In the genomic region with DNA sequence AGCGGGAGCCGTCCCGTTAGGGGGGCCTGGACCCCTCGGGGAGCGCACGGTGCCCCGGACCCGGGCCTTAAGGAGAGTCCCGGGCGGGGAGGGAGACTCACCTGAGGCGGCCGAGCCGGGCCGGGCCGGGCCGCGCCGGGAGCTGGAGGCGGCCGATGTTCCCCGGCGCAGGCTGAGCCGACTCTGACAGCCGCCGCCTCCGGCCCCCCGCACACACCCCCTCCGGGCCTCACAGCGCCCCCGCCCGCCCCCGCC, we compare ENCODE assay signal across 8 cellular contexts. TPM values are rescaled to one million over a fixed set of nuclear protein-coding genes. Genes with fewer than 3 reads are reported as not detected.
DNase-seq lines count a peak whose midpoint lies in the region; ATAC-seq, FAIRE-seq and TF ChIP-seq lines count a peak whose summit lies in the region.

A gene (minus strand): TSS at position 188 of the 255 bp plus-strand sequence. CDS start 1,656 bp downstream, outside the sequence.

- TF ChIP-seq CTCF in IMR-90 (conservative IDR thresholded peaks at IDR 0.05; ENCODE audit: low read depth, low read length) (no peak), body of pancreas (IDR thresholded peaks at IDR 0.05) (no peak), HepG2 (CRISPR knock-in tag; IDR thresholded peaks at IDR 0.05) (no peak)

- H3K27ac ChIP-seq in IMR-90 (ENCODE audit: insufficient read depth, low read length) (no peak within 1 kb of the TSS), body of pancreas (peak within 1 kb of the TSS in 2 of 4 donors; percentile 26 to 44), HepG2 (ENCODE audit: extremely low read length, insufficient read depth, low read length) (no peak within 1 kb of the TSS), temporal lobe (ENCODE audit: low read depth, low read length) (peak within 1 kb of the TSS; percentile 51)

- peak within 1 kb of the TSS; percentile 47; the same call in 1 of the 2 replicates for H3K4me2 ChIP-seq in IMR-90 (ENCODE audit: low read depth, low read length)
- H3K4me2 ChIP-seq in HepG2 (ENCODE audit: low read depth, low read length) = peak within 1 kb of the TSS; percentile 73

- intact Hi-C loops in IMR-90 (cut with micrococcal nuclease) (no loop called here), body of pancreas (cut with DNase I) (loop anchor here (2.0 kb wide), 1 partner anchor 161 kb away; no protein-coding TSS in a partner anchor), HepG2 (cut with micrococcal nuclease; ENCODE audit: unreplicated experiment) (loop anchor here (5.0 kb wide), 1 partner anchor 182 kb away; no protein-coding TSS in a partner anchor)

- no peak within 1 kb of the TSS for H3K18ac ChIP-seq in IMR-90 (ENCODE audit: low read depth, low read length)

- no peaks in the 10 kb centered on the region for H3K36me3 ChIP-seq in IMR-90 (ENCODE audit: control insufficient read depth, insufficient read depth, low read length)
- no peaks in the 10 kb centered on the region for H3K36me3 ChIP-seq in body of pancreas (replicated peaks in 1 of 2; ENCODE audit: insufficient read depth in 1 of 2, low read depth in 2 of 2)
- no peaks in the 10 kb centered on the region for H3K36me3 ChIP-seq in HepG2 (replicated peaks in 1 of 2; ENCODE audit: control insufficient read depth in 1 of 2, insufficient read depth in 2 of 2, low read length in 2 of 2)

- H3K9me3 ChIP-seq in IMR-90 (ENCODE audit: control insufficient read depth, insufficient read depth, low read length) = peaks cover 2% of the 10 kb centered on the region; the same call in 1 of the 2 replicates
- H3K9me3 ChIP-seq in body of pancreas = no peaks in the 10 kb centered on the region
- no peaks in the 10 kb centered on the region for H3K9me3 ChIP-seq in HepG2 (ENCODE audit: low read length)

- no peaks in the 10 kb centered on the region for H3K79me2 ChIP-seq in HepG2 (ENCODE audit: insufficient read depth, low read length)

- TF ChIP-seq RAD21 in IMR-90 (IDR thresholded peaks at IDR 0.05; ENCODE audit: low read length) (no peak), HepG2 (CRISPR knock-in tag; IDR thresholded peaks at IDR 0.05) (no peak)

- H4K5ac ChIP-seq in IMR-90 (ENCODE audit: low read depth, low read length) = no peak within 1 kb of the TSS

- no peak within 1 kb of the TSS for H3K56ac ChIP-seq in IMR-90 (ENCODE audit: extremely low read depth, insufficient read depth, low read length)

- no peak for DNase-seq in IMR-90
- DNase-seq in body of pancreas = no peak
- DNase-seq in HepG2 (ENCODE audit: low spot score) = no peak
- DNase-seq in NCI-H524 treated with DMSO at 0.1 percent for 48 hours (lab: John Stamatoyannopoulos, UW) = no peak
- no peak for DNase-seq in SW480 (ENCODE audit: low spot score)
- no peak for DNase-seq in cortex of kidney (lab: John Stamatoyannopoulos, UW)

- H3K14ac ChIP-seq in IMR-90 (replicated peaks; ENCODE audit: low read depth, low read length) = no peak within 1 kb of the TSS

- H2AK5ac ChIP-seq in IMR-90 (ENCODE audit: low read depth, low read length) = no peak within 1 kb of the TSS

- H3K9me1 ChIP-seq in IMR-90 (ENCODE audit: insufficient read depth, low read length) = peaks cover 2% of the 10 kb centered on the region; the same call in 1 of the 2 replicates

- no peaks in the 10 kb centered on the region for H3K79me1 ChIP-seq in IMR-90 (ENCODE audit: low read depth in 1 of 2, low read length in 2 of 2)

- ATAC-seq in IMR-90 (ENCODE audit: low read depth) = peak; percentile 8; the same call in 1 of the 2 replicates
- ATAC-seq in body of pancreas = peak; percentile 12
- peak; percentile 42 for ATAC-seq in HepG2
- no peak for ATAC-seq in HG03354 (IDR thresholded peaks at IDR 0.05; ENCODE audit: poor library complexity, severe bottlenecking, unreplicated experiment)

- H2BK5ac ChIP-seq in IMR-90 (ENCODE audit: low read depth, low read length, poor library complexity, severe bottlenecking) = no peak within 1 kb of the TSS

- H3K4me1 ChIP-seq in IMR-90 (ENCODE audit: control insufficient read depth, insufficient read depth, low read length) = peaks cover 5% of the 10 kb centered on the region
- peaks cover 43% of the 10 kb centered on the region for H3K4me1 ChIP-seq in body of pancreas
- H3K4me1 ChIP-seq in HepG2 (ENCODE audit: insufficient read depth, low read length) = peaks cover 37% of the 10 kb centered on the region

- no peak within 1 kb of the TSS for H3K4ac ChIP-seq in IMR-90 (ENCODE audit: low read depth, low read length)

- H4K8ac ChIP-seq in IMR-90 (ENCODE audit: low read depth in 2 of 2, low read length in 2 of 2) = no peak within 1 kb of the TSS

- in situ Hi-C loops in IMR-90 (cut with MboI; ENCODE audit: low sequenced_read_pairs) (loop anchor here (10.0 kb wide), 1 partner anchor 389 kb away; no protein-coding TSS in a partner anchor), HepG2 (cut with HindIII; ENCODE audit: extremely low pct_ligation_motif_present, low pct_unique_long_range_greater_than_20kb) (loop anchor here (5.0 to 25.0 kb wide), 2 partner anchors 162 to 392 kb away; no protein-coding TSS in a partner anchor)

- H3K4me3 ChIP-seq in IMR-90 (ENCODE audit: insufficient read depth, low read depth, low read length) (peak within 1 kb of the TSS; percentile 39), body of pancreas (peak within 1 kb of the TSS; percentile 6 to 18), HepG2 (replicated peaks in 1 of 3; ENCODE audit: insufficient read depth in 1 of 3, low read depth in 2 of 3, low read length in 3 of 3) (peak within 1 kb of the TSS; percentile 44 to 69 (median 47); a peak in 5 of 6 replicates)

- dilution Hi-C loops in IMR-90 (cut with HindIII; ENCODE audit: low sequenced_read_pairs, unreplicated experiment) = no loop called here

- H4K20me1 ChIP-seq in IMR-90 (ENCODE audit: insufficient read depth, low read length) (0 out of 2 replicates have a peak, but pooled peaks cover 4% of the 10 kb centered on the region), HepG2 (ENCODE audit: insufficient read depth, low read length) (no peaks in the 10 kb centered on the region)

- no peak within 1 kb of the TSS for H2BK15ac ChIP-seq in IMR-90 (ENCODE audit: low read depth, low read length)

- BruUV-seq in IMR-90 (replicated peaks; lab: Mats Ljungman, UMichigan) (no TSS peak), HepG2 (replicated peaks; lab: Mats Ljungman, UMichigan) (no TSS peak)

- peak within 1 kb of the TSS; percentile 90 for H2AK9ac ChIP-seq in IMR-90 (replicated peaks; ENCODE audit: low read depth, low read length, poor library complexity)

- no peak for FAIRE-seq in HepG2 (lab: Jason Lieb, UNC)

- whole genome bisulfite sequencing in IMR-90 (ENCODE audit: extremely low coverage in 2 of 2, insufficient read length in 1 of 2), 2 experiments = no CpG with 5 or more reads among the region's 32 CpGs
- 0% methylated on average over 2 to 8 of the region's 32 CpGs for WGBS in body of pancreas, 2 donors
- 0% methylated on average over 5 of the region's 32 CpGs for WGBS in HepG2 (ENCODE audit: low lambda C conversion rate)

- TF ChIP-seq EP300 in HepG2 (IDR thresholded peaks at IDR 0.05; ENCODE audit: low read depth in 2 of 2, low read length in 2 of 2) (no peak), HepG2 (CRISPR knock-in tag; IDR thresholded peaks at IDR 0.05; ENCODE audit: borderline replicate concordance) (no peak)

- no peak for TF ChIP-seq POLR2A in IMR-90 (IDR thresholded peaks at IDR 0.05; ENCODE audit: low read depth, low read length)
- no peak for TF ChIP-seq POLR2A in body of pancreas (IDR thresholded peaks at IDR 0.05)
- no peak for TF ChIP-seq POLR2A in HepG2 (IDR thresholded peaks at IDR 0.05; ENCODE audit: insufficient read depth in 1 of 2, low read depth in 2 of 2, low read length in 2 of 2)

- no peak within 1 kb of the TSS for H3K9ac ChIP-seq in IMR-90 (ENCODE audit: low read depth, low read length)
- H3K9ac ChIP-seq in HepG2 (ENCODE audit: insufficient read depth, low read depth, low read length) = peak within 1 kb of the TSS; percentile 28; the same call in 1 of the 2 replicates

- POLR2A ChIA-PET in IMR-90 (lab: Charles Lee; ENCODE audit: unreplicated experiment) (interaction anchor here (0.5 kb wide), 1 partner anchor 21 kb away, joined by 13 read pairs; a partner anchor contains a TSS), HepG2 (lab: Yijun Ruan, JAX) (interaction anchor here (0.6 kb wide), 1 partner anchor 20 kb away, joined by 3 read pairs; a partner anchor contains a TSS)

- H3K27me3 ChIP-seq in IMR-90 (ENCODE audit: control insufficient read depth, insufficient read depth, low read length) = peaks cover 36% of the 10 kb centered on the region
- H3K27me3 ChIP-seq in body of pancreas = peaks cover 0 to 18% of the 10 kb centered on the region in 2 donors
- peaks cover 11 to 32% of the 10 kb centered on the region in 2 experiments for H3K27me3 ChIP-seq in HepG2 (ENCODE audit: control insufficient read depth in 1 of 2, insufficient read depth in 2 of 2, low read length in 2 of 2)

- peak within 1 kb of the TSS; percentile 78 for H2AFZ ChIP-seq in IMR-90 (replicated peaks; ENCODE audit: low read length, poor library complexity)
- H2AFZ ChIP-seq in HepG2 (ENCODE audit: low read length) = no peak within 1 kb of the TSS

- H3K23ac ChIP-seq in IMR-90 (ENCODE audit: low read depth, low read length) = peak within 1 kb of the TSS; percentile 15; the same call in 1 of the 2 replicates

- CTCF ChIA-PET in IMR-90 (lab: Yijun Ruan, JAX) (interaction anchor here (0.6 to 1.2 kb wide), 2 partner anchors 163 to 476 kb away, joined by 5 read pairs; no protein-coding TSS in a partner anchor), HepG2 (lab: Yijun Ruan, JAX; ENCODE audit: low intra/inter-chr PET ratio, low total read pairs) (interaction anchor here (1.9 to 3.2 kb wide), 2 partner anchors 164 to 182 kb away, joined by 6 to 28 read pairs; no protein-coding TSS in a partner anchor)

- H4K91ac ChIP-seq in IMR-90 (ENCODE audit: insufficient read depth, low read depth, low read length) = no peak within 1 kb of the TSS

- no peak within 1 kb of the TSS for H2BK20ac ChIP-seq in IMR-90 (ENCODE audit: low read depth, low read length)

- H2BK120ac ChIP-seq in IMR-90 (ENCODE audit: low read depth, low read length) = no peak within 1 kb of the TSS

RNA-seq across cellular contexts. Expression of the gene that starts here (rescaled TPM):
- total RNA-seq in IMR-90 (2012; rRNA removed) (not detected in 2 replicates), body of pancreas (1 to 10 TPM; 6.2 to 7.3 TPM), HepG2 (2016; rRNA removed; fragmentation: Illumina TruSeq; extraction: Trizol) (0.18 TPM in 1 of 2 replicates, not detected in the other), temporal lobe (16.7 TPM)
- polyA plus RNA-seq in IMR-90 (2012; rRNA removed) (0.41 and 0.65 TPM in 2 replicates), HepG2 (2011; rRNA removed) (0.40 and 0.99 TPM in 2 replicates)
- 0.25 and 0.48 TPM in 2 replicates for polyA plus RNA-seq in IMR-90 (2012; cell fraction: cytosol; rRNA removed)
- 1.6 and 4.6 TPM in 2 replicates for polyA plus RNA-seq in IMR-90 (2012; cell fraction: nucleus; rRNA removed; ENCODE audit: low replicate concordance)
- not detected in 2 replicates for total RNA-seq in HepG2 (2016; cell fraction: cytosol; rRNA removed; fragmentation: Illumina TruSeq; extraction: Trizol; ENCODE audit: low read depth)
- total RNA-seq in HepG2 (2016; cell fraction: insoluble cytoplasmic fraction; rRNA removed; fragmentation: Illumina TruSeq; extraction: Trizol) = 0.09 TPM in 1 of 2 replicates, not detected in the other
- not detected in 2 replicates for total RNA-seq in HepG2 (2016; cell fraction: membrane; rRNA removed; fragmentation: Illumina TruSeq; extraction: Trizol)
- total RNA-seq in HepG2 (2016; cell fraction: nucleus; rRNA removed; fragmentation: Illumina TruSeq; extraction: Trizol) = not detected in 2 replicates
- 0.25 and 0.38 TPM in 2 replicates for polyA plus RNA-seq in HepG2 (2011; cell fraction: cytosol; rRNA removed)
- 2.2 and 3.0 TPM in 2 replicates for polyA plus RNA-seq in HepG2 (2011; cell fraction: nucleus; rRNA removed)
- 0.27 and 0.87 TPM in 2 replicates for polyA plus RNA-seq in HepG2 (2012)
- 0.05 and 0.07 TPM in 2 replicates for polyA plus RNA-seq in HepG2 (2016; cell fraction: cytosol; fragmentation: Illumina TruSeq; extraction: Trizol; ENCODE audit: low read depth)
- polyA plus RNA-seq in HepG2 (2016; cell fraction: insoluble cytoplasmic fraction; fragmentation: Illumina TruSeq; extraction: Trizol; ENCODE audit: low read depth) = not detected in 2 replicates
- polyA plus RNA-seq in HepG2 (2016; cell fraction: membrane; fragmentation: Illumina TruSeq; extraction: Trizol; ENCODE audit: low read depth) = 0.08 TPM in 1 of 2 replicates, not detected in the other
- 0.77 and 1.1 TPM in 2 replicates for polyA plus RNA-seq in HepG2 (2016; cell fraction: nucleus; fragmentation: Illumina TruSeq; extraction: Trizol; ENCODE audit: insufficient read depth, low read depth)
- polyA minus RNA-seq in HepG2 (2011; rRNA and poly(A)+ RNA removed; ENCODE audit: low replicate concordance) = 0.09 and 0.28 TPM in 2 replicates
- not detected in 2 replicates for polyA minus RNA-seq in HepG2 (2011; cell fraction: cytosol; rRNA and poly(A)+ RNA removed)
- 0.26 and 0.75 TPM in 2 replicates for polyA minus RNA-seq in HepG2 (2011; cell fraction: nucleus; rRNA and poly(A)+ RNA removed)
